Comparison of ENCODE assay signal across 23 cellular contexts in genomic region chrX:43605351-43605750, GRCh38.
"Had no signal": no experiment of that assay in that cellular context is flagged by ENCODE, and none has a peak within 500 bp of the region (broad histone marks: within the 10 kb centered on the region; RNA-seq: fewer than 3 reads in every experiment).

No MANE protein-coding gene starts in this region.

- H3K9me3 Mint-ChIP-seq: activated CD4-positive, alpha-beta memory T cell treated with anti-CD3 and anti-CD28 coated beads for 36 hours; activated naive CD4-positive, alpha-beta T cell treated with anti-CD3 and anti-CD28 coated beads for 36 hours; activated T-cell treated with anti-CD3 and anti-CD28 coated beads, Interleukin-2, amount 50 U/mL, for 4 hours had no signal

- H3K27me3 Mint-ChIP-seq: activated CD4-positive, alpha-beta memory T cell treated with anti-CD3 and anti-CD28 coated beads for 36 hours; activated CD4-positive, alpha-beta T cell treated with anti-CD3 and anti-CD28 coated beads, Interleukin-2, amount 10 ng/mL, durations not matched to agents 7 days and 5 days; activated naive CD8-positive, alpha-beta T cell had no signal

- H3K27ac ChIP-seq: coronary artery, VCaP had no signal

- H3K4me1 Mint-ChIP-seq: activated CD4-positive, alpha-beta T cell treated with anti-CD3 and anti-CD28 coated beads, Interleukin-2, amount 10 ng/mL, durations not matched to agents 7 days and 5 days had no signal

- FAIRE-seq: bronchial epithelial cell had no signal

- ATAC-seq: activated T-cell treated with anti-CD3 and anti-CD28 coated beads, Interleukin-2, amount 50 U/mL, for 4 hours; Panc1; Right ventricle myocardium inferior had no signal

- DNase-seq: activated CD4-positive, alpha-beta memory T cell treated with anti-CD3 and anti-CD28 coated beads for 36 hours; activated CD4-positive, alpha-beta T cell treated with anti-CD3 and anti-CD28 coated beads, Interleukin-2, amount 10 ng/mL, durations not matched to agents 7 days and 5 days; activated CD4-positive, CD25-positive, alpha-beta regulatory T cell; activated CD8-positive, alpha-beta memory T cell treated with anti-CD3 and anti-CD28 coated beads for 24 hours; activated gamma-delta T cell; activated naive CD4-positive, alpha-beta T cell treated with anti-CD3 and anti-CD28 coated beads for 36 hours; activated T-cell treated with anti-CD3 and anti-CD28 coated beads, Interleukin-2, amount 50 U/mL, for 4 hours; anterior cingulate cortex; central memory CD4-positive, alpha-beta T cell; NCI-H1048; NCI-H146; NCI-H187 treated with DMSO at 0.1 percent for 48 hours; NCI-H2081 treated with DMSO at 0.1 percent for 48 hours; NCI-H446; NCI-H524; RPMI8226 had no signal

- H3K4me3 Mint-ChIP-seq: activated CD4-positive, alpha-beta memory T cell treated with anti-CD3 and anti-CD28 coated beads for 36 hours; activated CD4-positive, alpha-beta T cell treated with anti-CD3 and anti-CD28 coated beads, Interleukin-2, amount 10 ng/mL, durations not matched to agents 7 days and 5 days; activated naive CD4-positive, alpha-beta T cell treated with anti-CD3 and anti-CD28 coated beads for 36 hours; activated naive CD8-positive, alpha-beta T cell; activated T-cell treated with anti-CD3 and anti-CD28 coated beads, Interleukin-2, amount 50 U/mL, for 4 hours had no signal

- H3K36me3 Mint-ChIP-seq: activated CD4-positive, alpha-beta memory T cell treated with anti-CD3 and anti-CD28 coated beads for 36 hours; activated naive CD8-positive, alpha-beta T cell had no signal

- H3K27ac Mint-ChIP-seq: activated CD4-positive, alpha-beta memory T cell treated with anti-CD3 and anti-CD28 coated beads for 36 hours; activated CD4-positive, alpha-beta T cell treated with anti-CD3 and anti-CD28 coated beads, Interleukin-2, amount 10 ng/mL, durations not matched to agents 7 days and 5 days; activated naive CD4-positive, alpha-beta T cell treated with anti-CD3 and anti-CD28 coated beads for 36 hours; activated naive CD8-positive, alpha-beta T cell had no signal

- H3K4me3 ChIP-seq: coronary artery, SK-N-MC had no signal
